1 cellular context compared by ENCODE assay signal in the genomic region with DNA sequence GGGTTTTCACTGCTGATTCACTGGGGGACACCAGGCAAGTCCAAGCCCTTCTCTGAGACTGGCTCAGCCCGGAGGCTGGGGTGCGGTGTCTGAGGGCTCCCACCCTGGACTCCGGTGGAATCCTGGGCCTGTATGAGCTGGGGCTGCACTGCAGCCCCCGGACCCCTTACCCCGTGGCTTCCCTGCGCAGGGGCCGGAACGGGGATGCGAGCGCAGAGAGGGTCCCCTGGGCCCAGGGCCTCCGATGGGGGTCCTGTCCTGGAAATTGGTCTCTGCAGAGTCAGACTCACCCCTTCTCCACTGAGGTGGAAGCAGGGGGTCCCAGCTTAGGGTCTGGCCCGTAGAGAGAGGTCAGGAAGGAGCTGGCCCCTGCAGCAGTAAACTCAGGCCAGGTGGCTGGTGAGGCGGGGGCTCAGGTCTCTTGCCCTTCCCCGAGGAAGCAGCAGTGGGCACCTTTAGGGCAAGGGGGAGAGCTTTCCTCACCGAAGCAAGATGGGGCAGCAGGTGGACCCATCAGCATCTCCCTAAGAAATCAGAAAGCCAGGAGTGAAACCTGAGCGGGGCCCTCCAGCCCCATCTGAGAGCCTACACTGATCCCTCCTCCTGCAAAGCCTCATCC.
TF ChIP-seq lines count a peak whose summit lies in the region.

No MANE protein-coding gene starts in this region.

TF ChIP-seq in SK-N-SH treated with all-trans-retinoic acid at 6 μM for 48 hours, 23 proteins besides CTCF, POLR2A, EP300 and RAD21:
- no peak for TF ChIP-seq CREB5 (CRISPR knock-in tag; IDR thresholded peaks at IDR 0.05; ENCODE audit: low read depth)
- TF ChIP-seq CSDC2 (CRISPR knock-in tag; IDR thresholded peaks at IDR 0.05): no peak
- TF ChIP-seq ISL1 (CRISPR knock-in tag; IDR thresholded peaks at IDR 0.05): no peak
- TF ChIP-seq, protein P1, sequence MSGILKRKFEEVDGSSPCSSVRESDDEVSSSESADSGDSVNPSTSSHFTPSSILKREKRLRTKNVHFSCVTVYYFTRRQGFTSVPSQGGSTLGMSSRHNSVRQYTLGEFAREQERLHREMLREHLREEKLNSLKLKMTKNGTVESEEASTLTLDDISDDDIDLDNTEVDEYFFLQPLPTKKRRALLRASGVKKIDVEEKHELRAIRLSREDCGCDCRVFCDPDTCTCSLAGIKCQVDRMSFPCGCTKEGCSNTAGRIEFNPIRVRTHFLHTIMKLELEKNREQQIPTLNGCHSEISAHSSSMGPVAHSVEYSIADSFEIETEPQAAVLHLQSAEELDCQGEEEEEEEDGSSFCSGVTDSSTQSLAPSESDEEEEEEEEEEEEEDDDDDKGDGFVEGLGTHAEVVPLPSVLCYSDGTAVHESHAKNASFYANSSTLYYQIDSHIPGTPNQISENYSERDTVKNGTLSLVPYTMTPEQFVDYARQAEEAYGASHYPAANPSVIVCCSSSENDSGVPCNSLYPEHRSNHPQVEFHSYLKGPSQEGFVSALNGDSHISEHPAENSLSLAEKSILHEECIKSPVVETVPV (CRISPR knock-in tag; IDR thresholded peaks at IDR 0.05): no peak
- no peak for TF ChIP-seq PPARA (CRISPR knock-in tag; IDR thresholded peaks at IDR 0.05; ENCODE audit: borderline replicate concordance)
- no peak for TF ChIP-seq TOX (CRISPR knock-in tag; IDR thresholded peaks at IDR 0.05; ENCODE audit: borderline replicate concordance)
- no peak for TF ChIP-seq ZNF70 (CRISPR knock-in tag; IDR thresholded peaks at IDR 0.05)
- no peak for TF ChIP-seq BACH2 (CRISPR knock-in tag; IDR thresholded peaks at IDR 0.05; ENCODE audit: borderline replicate concordance)
- no peak for TF ChIP-seq ESRRG (CRISPR knock-in tag; IDR thresholded peaks at IDR 0.05)
